Comparison of ENCODE assay signal across 21 cellular contexts in genomic region chr12:92156704-92157395, GRCh38. TPM values are rescaled to one million over a fixed set of nuclear protein-coding genes. Genes with fewer than 3 reads are reported as not detected.
DNase-seq lines count a peak whose midpoint lies in the region; ATAC-seq lines count a peak whose summit lies in the region.
"Had no signal": no experiment of that assay in that cellular context is flagged by ENCODE, and none has a peak within 500 bp of the region (broad histone marks: within the 10 kb centered on the region; RNA-seq: fewer than 3 reads in every experiment).

No MANE protein-coding gene starts in this region.

- no peak overlapping the region for H3K4me3 Mint-ChIP-seq in activated naive CD8-positive, alpha-beta T cell treated with anti-CD3 and anti-CD28 coated beads for 36 hours
- peak overlapping the region; percentile 80 for H3K4me3 Mint-ChIP-seq in stimulated activated memory B cell treated with anti-CD40 and anti-IgM and Interleukin-4, amounts not matched to agents 10 μg/mL and 1 μg/mL and 100 μg/mL, for 72 hours

- H3K27ac Mint-ChIP-seq in activated naive CD4-positive, alpha-beta T cell treated with anti-CD3 and anti-CD28 coated beads, Interleukin-2, amount 50 U/mL, for 72 hours = peak overlapping the region; percentile 47 to 77
- peak overlapping the region; percentile 56 for H3K27ac Mint-ChIP-seq in activated naive CD8-positive, alpha-beta T cell treated with anti-CD3 and anti-CD28 coated beads for 36 hours
- peak overlapping the region; percentile 94 for H3K27ac Mint-ChIP-seq in stimulated activated memory B cell treated with anti-CD40 and anti-IgM and Interleukin-4, amounts not matched to agents 10 μg/mL and 1 μg/mL and 100 μg/mL, for 72 hours

- peaks cover 6 to 16% of the 10 kb centered on the region in 2 donors for H3K36me3 Mint-ChIP-seq in activated naive CD4-positive, alpha-beta T cell treated with anti-CD3 and anti-CD28 coated beads, Interleukin-2, amount 50 U/mL, for 72 hours
- peaks cover 23% of the 10 kb centered on the region for H3K36me3 Mint-ChIP-seq in activated naive CD8-positive, alpha-beta T cell treated with anti-CD3 and anti-CD28 coated beads for 36 hours
- H3K36me3 Mint-ChIP-seq in stimulated activated memory B cell treated with anti-CD40 and anti-IgM and Interleukin-4, amounts not matched to agents 10 μg/mL and 1 μg/mL and 100 μg/mL, for 72 hours = peaks cover 17% of the 10 kb centered on the region

- no peak for ATAC-seq in activated naive CD4-positive, alpha-beta T cell treated with anti-CD3 and anti-CD28 coated beads, Interleukin-2, amount 50 U/mL, for 72 hours
- peak; percentile 37 for ATAC-seq in stimulated activated memory B cell treated with anti-CD40 and anti-IgM and Interleukin-4, amounts not matched to agents 10 μg/mL and 1 μg/mL and 100 μg/mL, for 72 hours
- ATAC-seq in HG03280 (IDR thresholded peaks at IDR 0.05; ENCODE audit: unreplicated experiment) (no peak), GM21447 (IDR thresholded peaks at IDR 0.05; ENCODE audit: unreplicated experiment) (no peak)
- ATAC-seq: right cardiac atrium, Right ventricle myocardium inferior had no signal

- no peak for DNase-seq in activated naive CD4-positive, alpha-beta T cell treated with anti-CD3 and anti-CD28 coated beads, Interleukin-2, amount 50 U/mL, for 72 hours (ENCODE audit: low spot score in 2 of 2)
- no peak for DNase-seq in activated naive CD4-positive, alpha-beta T cell treated with Interleukin-2 at 50 U/mL for 16 hours
- DNase-seq in NAMALWA (ENCODE audit: low spot score) (peak; percentile 29), dedifferentiated amniotic fluid mesenchymal stem cell (ENCODE audit: extremely low spot score) (no peak)
- no peak for DNase-seq in activated naive CD8-positive, alpha-beta T cell treated with anti-CD3 and anti-CD28 coated beads for 36 hours
- DNase-seq: activated CD4-positive, alpha-beta T cell treated with anti-CD3 and anti-CD28 coated beads, Interleukin-2, amount 50 U/mL, for 48 hours; CD8-positive, alpha-beta memory T cell; effector memory CD4-positive, alpha-beta T cell; GF-D8; Kasumi-1; kidney glomerular epithelial cell; mammary epithelial cell; NCI-H1105; NCI-H510A treated with DMSO at 0.1 percent for 48 hours; ovary; right cardiac atrium; WERI-Rb-1 had no signal

- H3K4me1 Mint-ChIP-seq in activated naive CD8-positive, alpha-beta T cell treated with anti-CD3 and anti-CD28 coated beads for 36 hours = peaks cover 51% of the 10 kb centered on the region
- H3K4me1 Mint-ChIP-seq in stimulated activated memory B cell treated with anti-CD40 and anti-IgM and Interleukin-4, amounts not matched to agents 10 μg/mL and 1 μg/mL and 100 μg/mL, for 72 hours = peaks cover 79% of the 10 kb centered on the region

- H3K9me3 Mint-ChIP-seq in activated naive CD4-positive, alpha-beta T cell treated with anti-CD3 and anti-CD28 coated beads, Interleukin-2, amount 50 U/mL, for 72 hours = peaks cover 3 to 8% of the 10 kb centered on the region in 2 donors
- H3K9me3 Mint-ChIP-seq in activated naive CD8-positive, alpha-beta T cell treated with anti-CD3 and anti-CD28 coated beads for 36 hours = peaks cover 8% of the 10 kb centered on the region
- H3K9me3 Mint-ChIP-seq in stimulated activated memory B cell treated with anti-CD40 and anti-IgM and Interleukin-4, amounts not matched to agents 10 μg/mL and 1 μg/mL and 100 μg/mL, for 72 hours = peaks cover 3% of the 10 kb centered on the region
- H3K9me3 Mint-ChIP-seq: CD8-positive, alpha-beta memory T cell had no signal

- no peaks in the 10 kb centered on the region for H3K27me3 Mint-ChIP-seq in activated naive CD8-positive, alpha-beta T cell treated with anti-CD3 and anti-CD28 coated beads for 36 hours
- no peaks in the 10 kb centered on the region for H3K27me3 Mint-ChIP-seq in stimulated activated memory B cell treated with anti-CD40 and anti-IgM and Interleukin-4, amounts not matched to agents 10 μg/mL and 1 μg/mL and 100 μg/mL, for 72 hours
- H3K27me3 Mint-ChIP-seq: CD8-positive, alpha-beta memory T cell had no signal

RNA-seq across cellular contexts. Expression of gene BTG1, which starts 11.2 kb away (rescaled TPM):
- total RNA-seq in activated naive CD4-positive, alpha-beta T cell treated with anti-CD3 and anti-CD28 coated beads, Interleukin-2, amount 50 U/mL, for 72 hours = 100 to 1,000 TPM; 158 to 266 TPM
- total RNA-seq in activated naive CD8-positive, alpha-beta T cell treated with anti-CD3 and anti-CD28 coated beads for 36 hours = 100 to 1,000 TPM; 147 to 153 TPM
